2 cellular contexts compared by ENCODE assay signal in the genomic region with DNA sequence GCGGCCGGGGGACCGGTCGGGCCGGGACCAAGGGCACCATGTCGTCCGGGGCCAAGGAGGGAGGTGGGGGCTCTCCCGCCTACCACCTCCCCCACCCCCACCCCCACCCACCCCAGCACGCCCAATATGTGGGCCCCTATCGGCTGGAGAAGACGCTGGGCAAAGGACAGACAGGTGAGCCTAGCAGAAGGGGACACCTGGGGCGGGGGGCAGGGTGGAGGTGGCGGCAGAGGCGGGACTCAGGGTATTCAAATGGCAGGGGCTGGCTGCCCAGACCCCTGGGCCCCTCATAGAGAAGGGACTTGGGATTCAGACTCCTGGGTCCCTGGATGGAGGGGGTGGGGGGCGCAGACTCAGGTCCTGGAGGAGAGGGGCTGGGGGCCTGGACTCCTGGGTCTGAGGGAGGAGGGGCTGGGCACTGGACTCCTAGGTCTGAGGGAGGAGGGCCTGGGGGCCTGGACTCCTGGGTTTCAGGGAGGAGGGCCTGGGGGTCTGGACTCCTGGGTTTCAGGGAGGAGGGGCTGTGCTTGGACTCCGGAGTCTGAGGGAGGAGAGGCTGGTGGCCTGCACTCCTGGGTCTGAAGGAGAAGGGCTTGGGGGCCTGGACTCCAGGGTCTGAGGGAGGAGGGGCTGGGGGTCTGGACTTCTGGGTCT.
TF ChIP-seq lines count a peak whose summit lies in the region.

No MANE protein-coding gene starts in this region.

TF ChIP-seq in SK-N-SH, 30 proteins besides CTCF, POLR2A, EP300 and RAD21 (continued from another document):
- TF ChIP-seq RFX5 (IDR thresholded peaks at IDR 0.05; ENCODE audit: low read length) (no peak), TEAD4 (IDR thresholded peaks at IDR 0.05; ENCODE audit: borderline replicate concordance, insufficient read depth) (no peak), TCF12 (IDR thresholded peaks at IDR 0.05) (no peak), SIN3A (IDR thresholded peaks at IDR 0.05; ENCODE audit: borderline replicate concordance, low read depth, low read length) (no peak)

TF ChIP-seq in SK-N-SH treated with all-trans-retinoic acid at 6 μM for 48 hours, 23 proteins besides CTCF, POLR2A, EP300 and RAD21 (continued from another document):
- TF ChIP-seq, protein P1, sequence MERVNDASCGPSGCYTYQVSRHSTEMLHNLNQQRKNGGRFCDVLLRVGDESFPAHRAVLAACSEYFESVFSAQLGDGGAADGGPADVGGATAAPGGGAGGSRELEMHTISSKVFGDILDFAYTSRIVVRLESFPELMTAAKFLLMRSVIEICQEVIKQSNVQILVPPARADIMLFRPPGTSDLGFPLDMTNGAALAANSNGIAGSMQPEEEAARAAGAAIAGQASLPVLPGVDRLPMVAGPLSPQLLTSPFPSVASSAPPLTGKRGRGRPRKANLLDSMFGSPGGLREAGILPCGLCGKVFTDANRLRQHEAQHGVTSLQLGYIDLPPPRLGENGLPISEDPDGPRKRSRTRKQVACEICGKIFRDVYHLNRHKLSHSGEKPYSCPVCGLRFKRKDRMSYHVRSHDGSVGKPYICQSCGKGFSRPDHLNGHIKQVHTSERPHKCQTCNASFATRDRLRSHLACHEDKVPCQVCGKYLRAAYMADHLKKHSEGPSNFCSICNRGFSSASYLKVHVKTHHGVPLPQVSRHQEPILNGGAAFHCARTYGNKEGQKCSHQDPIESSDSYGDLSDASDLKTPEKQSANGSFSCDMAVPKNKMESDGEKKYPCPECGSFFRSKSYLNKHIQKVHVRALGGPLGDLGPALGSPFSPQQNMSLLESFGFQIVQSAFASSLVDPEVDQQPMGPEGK (CRISPR knock-in tag; IDR thresholded peaks at IDR 0.05; ENCODE audit: borderline replicate concordance): no peak
